ENCODE assay signal across 19 cellular contexts in the genomic region with DNA sequence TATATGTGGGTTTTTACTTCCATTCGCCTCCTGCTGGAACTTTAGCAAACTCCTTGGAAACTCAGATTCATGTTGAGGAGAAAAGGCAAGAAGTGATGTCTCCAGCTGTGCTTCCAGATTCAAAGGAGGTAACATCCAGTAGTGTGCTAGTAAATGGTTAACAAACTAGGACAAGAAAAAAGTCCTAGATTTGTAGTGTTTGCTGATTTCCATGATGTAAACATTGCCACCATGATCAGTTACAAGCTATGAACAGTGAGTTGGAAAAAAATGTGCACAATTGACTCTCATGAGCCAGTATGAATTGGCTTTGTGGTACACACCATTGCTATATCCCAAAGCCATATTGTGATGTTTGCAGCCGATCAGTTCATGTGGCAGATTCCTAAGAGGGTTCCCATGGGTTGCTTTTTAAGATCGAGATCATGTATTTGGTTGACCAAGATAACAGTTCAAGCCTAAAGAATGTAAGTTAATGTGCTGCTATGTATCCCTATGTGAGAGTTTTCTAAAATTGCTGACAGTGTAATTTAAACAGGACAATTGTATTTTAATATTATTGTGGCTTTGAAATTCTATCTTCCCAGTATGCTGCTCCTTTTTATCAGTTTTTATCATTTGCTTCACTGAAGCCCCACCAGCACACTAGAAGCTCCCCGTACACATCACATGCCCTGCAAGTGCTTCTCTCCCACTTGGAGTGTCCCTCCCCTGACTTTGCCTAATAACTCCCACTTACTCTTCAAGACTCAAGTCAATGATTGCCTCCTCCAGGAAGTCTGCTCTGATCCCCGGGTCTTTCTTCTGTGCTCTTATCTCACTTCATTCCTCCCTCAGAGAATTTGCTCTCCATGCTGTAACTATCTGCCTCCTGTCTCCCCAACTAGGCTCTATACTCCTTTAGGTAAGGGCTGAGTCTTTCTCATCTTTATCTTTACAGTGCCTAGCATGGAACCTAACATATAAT.
"Had no signal": no experiment of that assay in that cellular context is flagged by ENCODE, and none has a peak within 500 bp of the region (broad histone marks: within the 10 kb centered on the region; RNA-seq: fewer than 3 reads in every experiment).

No MANE protein-coding gene starts in this region.

- H3K27me3 ChIP-seq: ascending aorta, cardiac muscle cell, colonic mucosa, esophagus squamous epithelium, heart left ventricle, neutrophil, transverse colon had no signal

- H3K4me1 Mint-ChIP-seq: activated CD4-positive, alpha-beta T cell treated with anti-CD3 and anti-CD28 coated beads for 36 hours; activated naive CD4-positive, alpha-beta T cell treated with anti-CD3 and anti-CD28 coated beads, Interleukin-2, amount 10 ng/mL, durations not matched to agents 7 days and 5 days had no signal

- H3K4me3 Mint-ChIP-seq: activated CD4-positive, alpha-beta memory T cell treated with anti-CD3 and anti-CD28 coated beads for 36 hours; activated CD4-positive, alpha-beta T cell treated with anti-CD3 and anti-CD28 coated beads for 36 hours; activated naive CD4-positive, alpha-beta T cell treated with anti-CD3 and anti-CD28 coated beads, Interleukin-2, amount 10 ng/mL, durations not matched to agents 7 days and 5 days; activated T-cell treated with anti-CD3 and anti-CD28 coated beads, Interleukin-2, amount 50 U/mL, for 24 hours; T-helper 17 cell had no signal

- H3K36me3 ChIP-seq: colonic mucosa, neutrophil, transverse colon had no signal

- H3K9me3 Mint-ChIP-seq: activated CD4-positive, alpha-beta memory T cell treated with anti-CD3 and anti-CD28 coated beads for 36 hours; activated naive CD4-positive, alpha-beta T cell treated with anti-CD3 and anti-CD28 coated beads, Interleukin-2, amount 10 ng/mL, durations not matched to agents 7 days and 5 days; activated T-cell treated with anti-CD3 and anti-CD28 coated beads, Interleukin-2, amount 50 U/mL, for 24 hours; naive thymus-derived CD4-positive, alpha-beta T cell had no signal

- H3K4me3 ChIP-seq: ascending aorta, cardiac muscle cell, colonic mucosa, esophagus squamous epithelium, heart left ventricle, mucosa of descending colon, skin epidermis, transverse colon had no signal

- H3K27me3 Mint-ChIP-seq: activated CD4-positive, alpha-beta memory T cell treated with anti-CD3 and anti-CD28 coated beads for 36 hours; activated CD4-positive, alpha-beta T cell treated with anti-CD3 and anti-CD28 coated beads for 36 hours; activated naive CD4-positive, alpha-beta T cell treated with anti-CD3 and anti-CD28 coated beads, Interleukin-2, amount 10 ng/mL, durations not matched to agents 7 days and 5 days; activated T-cell treated with anti-CD3 and anti-CD28 coated beads, Interleukin-2, amount 50 U/mL, for 24 hours; naive thymus-derived CD4-positive, alpha-beta T cell; T-helper 17 cell had no signal

- H3K27ac ChIP-seq: ascending aorta, cardiac muscle cell, colonic mucosa, esophagus squamous epithelium, heart left ventricle, neutrophil, skin epidermis, transverse colon had no signal

- DNase-seq: activated CD4-positive, alpha-beta memory T cell treated with anti-CD3 and anti-CD28 coated beads for 36 hours; activated CD4-positive, alpha-beta T cell treated with anti-CD3 and anti-CD28 coated beads for 36 hours; activated naive CD4-positive, alpha-beta T cell treated with anti-CD3 and anti-CD28 coated beads, Interleukin-2, amount 10 ng/mL, durations not matched to agents 7 days and 5 days; activated T-cell treated with anti-CD3 and anti-CD28 coated beads, Interleukin-2, amount 50 U/mL, for 24 hours; colonic mucosa; esophagus squamous epithelium; heart left ventricle; mammary epithelial cell; mucosa of descending colon; naive thymus-derived CD4-positive, alpha-beta T cell; retina; stimulated activated CD4-positive, alpha-beta T cell treated with anti-CD3 and anti-CD28 coated beads, Interleukin-4, amount 100 ng/mL, for 24 hours; stimulated activated naive CD4-positive, alpha-beta T cell treated with Interleukin-2 at 50 U/mL for 16 hours; T-helper 17 cell; transverse colon had no signal

- H3K27ac Mint-ChIP-seq: activated CD4-positive, alpha-beta memory T cell treated with anti-CD3 and anti-CD28 coated beads for 36 hours; activated CD4-positive, alpha-beta T cell treated with anti-CD3 and anti-CD28 coated beads for 36 hours; activated naive CD4-positive, alpha-beta T cell treated with anti-CD3 and anti-CD28 coated beads, Interleukin-2, amount 10 ng/mL, durations not matched to agents 7 days and 5 days; activated T-cell treated with anti-CD3 and anti-CD28 coated beads, Interleukin-2, amount 50 U/mL, for 24 hours; T-helper 17 cell had no signal
